ENCODE assay signal across 20 cellular contexts in genomic region chr11:23711981-23712380, GRCh38.
"Had no signal": no experiment of that assay in that cellular context is flagged by ENCODE, and none has a peak within 500 bp of the region (broad histone marks: within the 10 kb centered on the region; RNA-seq: fewer than 3 reads in every experiment).

No MANE protein-coding gene starts in this region.

- DNase-seq: effector memory CD8-positive, alpha-beta T cell; gastrocnemius medialis; heart right ventricle; hypothalamus; kidney; left colon; naive thymus-derived CD4-positive, alpha-beta T cell; nephron progenitor cell; psoas muscle; spleen; stimulated activated CD4-positive, alpha-beta T cell treated with anti-CD3 and anti-CD28 coated beads, Interleukin-15, amount 100 ng/mL, for 24 hours; stimulated activated CD4-positive, alpha-beta T cell treated with anti-CD3 and anti-CD28 coated beads, Interleukin-1b, Interleukin-23, amount 100 ng/mL, for 48 hours; stimulated activated CD4-positive, alpha-beta T cell treated with anti-CD3 and anti-CD28 coated beads, Interleukin-4, amount 100 ng/mL, for 24 hours; transverse colon had no signal

- H3K4me1 ChIP-seq: esophagus muscularis mucosa, gastrocnemius medialis, heart right ventricle, psoas muscle, spleen, transverse colon had no signal

- H3K4me3 ChIP-seq: esophagus muscularis mucosa, gastrocnemius medialis, heart right ventricle, psoas muscle, spleen, transverse colon had no signal

- H3K36me3 Mint-ChIP-seq: naive thymus-derived CD4-positive, alpha-beta T cell; stimulated activated memory B cell treated with anti-CD40 and anti-IgM and Interleukin-4, amounts not matched to agents 10 μg/mL and 1 μg/mL and 100 μg/mL, for 72 hours had no signal

- H3K27me3 ChIP-seq: esophagus muscularis mucosa, gastrocnemius medialis, heart right ventricle, spleen, transverse colon had no signal

- H3K27ac Mint-ChIP-seq: dendritic cell treated with granulocyte-macrophage colony-stimulating factor and Interleukin-4, amounts not matched to agents 40 ng/mL and 50 ng/mL, for 4 days; effector memory CD8-positive, alpha-beta T cell; naive thymus-derived CD4-positive, alpha-beta T cell; nephron progenitor cell; stimulated activated memory B cell treated with anti-CD40 and anti-IgM and Interleukin-4, amounts not matched to agents 10 μg/mL and 1 μg/mL and 100 μg/mL, for 72 hours; stimulated activated naive CD8-positive, alpha-beta T cell treated with anti-CD3 and anti-CD28 coated beads, Interleukin-15, Interleukin-2, amounts not matched to agents 100 ng/mL and 50 ng/mL, for 24 hours had no signal

- ATAC-seq: effector memory CD8-positive, alpha-beta T cell; gastrocnemius medialis; heart right ventricle; left colon; naive thymus-derived CD4-positive, alpha-beta T cell; psoas muscle; sciatic nerve; stimulated activated memory B cell treated with anti-CD40 and anti-IgM and Interleukin-4, amounts not matched to agents 10 μg/mL and 1 μg/mL and 100 μg/mL, for 72 hours had no signal

- H3K36me3 ChIP-seq: esophagus muscularis mucosa, gastrocnemius medialis, heart right ventricle, spleen, transverse colon had no signal

- H3K9me3 ChIP-seq: gastrocnemius medialis, psoas muscle, transverse colon had no signal

- H3K27ac ChIP-seq: epithelial cell of prostate, esophagus muscularis mucosa, gastrocnemius medialis, heart right ventricle, psoas muscle, spleen, transverse colon had no signal

- H3K4me1 Mint-ChIP-seq: naive thymus-derived CD4-positive, alpha-beta T cell; nephron progenitor cell; stimulated activated memory B cell treated with anti-CD40 and anti-IgM and Interleukin-4, amounts not matched to agents 10 μg/mL and 1 μg/mL and 100 μg/mL, for 72 hours had no signal

- H3K4me3 Mint-ChIP-seq: dendritic cell treated with granulocyte-macrophage colony-stimulating factor and Interleukin-4, amounts not matched to agents 40 ng/mL and 50 ng/mL, for 4 days; effector memory CD8-positive, alpha-beta T cell; naive thymus-derived CD4-positive, alpha-beta T cell; nephron progenitor cell; stimulated activated memory B cell treated with anti-CD40 and anti-IgM and Interleukin-4, amounts not matched to agents 10 μg/mL and 1 μg/mL and 100 μg/mL, for 72 hours; stimulated activated naive CD8-positive, alpha-beta T cell treated with anti-CD3 and anti-CD28 coated beads, Interleukin-15, Interleukin-2, amounts not matched to agents 100 ng/mL and 50 ng/mL, for 24 hours had no signal

- H3K27me3 Mint-ChIP-seq: dendritic cell treated with granulocyte-macrophage colony-stimulating factor and Interleukin-4, amounts not matched to agents 40 ng/mL and 50 ng/mL, for 4 days; effector memory CD8-positive, alpha-beta T cell; naive thymus-derived CD4-positive, alpha-beta T cell; stimulated activated memory B cell treated with anti-CD40 and anti-IgM and Interleukin-4, amounts not matched to agents 10 μg/mL and 1 μg/mL and 100 μg/mL, for 72 hours; stimulated activated naive CD8-positive, alpha-beta T cell treated with anti-CD3 and anti-CD28 coated beads, Interleukin-15, Interleukin-2, amounts not matched to agents 100 ng/mL and 50 ng/mL, for 24 hours had no signal
